ENCODE assay signal across 8 cellular contexts in genomic region chr17:77365584-77366186, GRCh38.
DNase-seq lines count a peak whose midpoint lies in the region; ATAC-seq, FAIRE-seq and TF ChIP-seq lines count a peak whose summit lies in the region.

No MANE protein-coding gene starts in this region.

- no peak overlapping the region; a peak in 1 of 20 replicates for H3K4me3 ChIP-seq in BLaER1 treated with 17β-estradiol and CSF1 and Interleukin-3, amounts not matched to agents 10 nM and 100 nM
- H3K4me3 ChIP-seq in KMS-11 (IDR thresholded peaks at IDR 0.05; ENCODE audit: insufficient read depth, low read depth, low read length) (no peak overlapping the region), heart right ventricle (no peak overlapping the region), small intestine (ENCODE audit: low read depth in 1 of 2, low read length in 2 of 2) (no peak overlapping the region)

- ATAC-seq in heart right ventricle (peak; percentile 34 to 82 (median 71)), HG02642 (IDR thresholded peaks at IDR 0.05; ENCODE audit: poor library complexity, unreplicated experiment) (no peak)

- WGBS in heart right ventricle, 2 donors, result 50 to 55% methylated on average over 11 of the region's 11 CpGs
- WGBS in small intestine, 3 donors, result 11 to 44% (median 27%) methylated on average over 11 of the region's 11 CpGs

- peak overlapping the region in 6 of 11 experiments; percentile 1 to 62 (median 30); a peak in 8 of 22 replicates for H3K9ac ChIP-seq in BLaER1 treated with 17β-estradiol and CSF1 and Interleukin-3, amounts not matched to agents 10 nM and 100 nM
- H3K9ac ChIP-seq in KMS-11, result peak overlapping the region; percentile 38; the same call in 1 of the 2 replicates

- H2AFZ ChIP-seq in KMS-11 (ENCODE audit: low read depth), result no peak overlapping the region

- intact Hi-C loops in heart right ventricle (cut with DNase I), result no loop called here

- 0 out of 22 replicates have a peak, but pooled peaks cover 0 to 4% (median 0%) of the 10 kb centered on the region in 11 experiments for H3K27me3 ChIP-seq in BLaER1 treated with 17β-estradiol and CSF1 and Interleukin-3, amounts not matched to agents 10 nM and 100 nM
- no peaks in the 10 kb centered on the region for H3K27me3 ChIP-seq in KMS-11 (ENCODE audit: insufficient read depth, low read depth)
- H3K27me3 ChIP-seq in heart right ventricle, result no peaks in the 10 kb centered on the region
- H3K27me3 ChIP-seq in small intestine (ENCODE audit: control insufficient read depth in 2 of 2, insufficient read depth in 2 of 2, low read length in 2 of 2), result no peaks in the 10 kb centered on the region

- peak overlapping the region in 6 of 11 experiments; percentile 4 to 53 (median 12); a peak in 4 of 22 replicates for H3K27ac ChIP-seq in BLaER1 treated with 17β-estradiol and CSF1 and Interleukin-3, amounts not matched to agents 10 nM and 100 nM
- H3K27ac ChIP-seq in KMS-11, result peak overlapping the region; percentile 76
- H3K27ac ChIP-seq in VCaP, result 0 out of 2 replicates have a peak overlapping the region, but pooled peaks have one; percentile 1
- H3K27ac ChIP-seq in heart right ventricle, result peak overlapping the region; percentile 25 to 71 (median 50)
- H3K27ac ChIP-seq in small intestine (ENCODE audit: low read depth in 1 of 2, low read length in 1 of 2), result peak overlapping the region; percentile 36 to 42

- peak overlapping the region; percentile 62 to 95 (median 77) for H3K4me2 ChIP-seq in BLaER1 treated with 17β-estradiol and CSF1 and Interleukin-3, amounts not matched to agents 10 nM and 100 nM
- peak overlapping the region; percentile 94 for H3K4me2 ChIP-seq in KMS-11

- H3K4me1 ChIP-seq in BLaER1 treated with 17β-estradiol and CSF1 and Interleukin-3, amounts not matched to agents 10 nM and 100 nM, result peaks cover 74 to 85% (median 78%) of the 10 kb centered on the region in 10 experiments
- H3K4me1 ChIP-seq in KMS-11 (ENCODE audit: low read depth, poor library complexity, severe bottlenecking) (peaks cover 83% of the 10 kb centered on the region), heart right ventricle (peaks cover 20 to 71% (median 62%) of the 10 kb centered on the region in 9 donors), small intestine (ENCODE audit: control insufficient read depth in 2 of 2, insufficient read depth in 1 of 2, low read depth in 1 of 2, low read length in 1 of 2) (peaks cover 7 to 9% of the 10 kb centered on the region in 2 donors)

- H3K9me3 ChIP-seq in BLaER1 treated with 17β-estradiol and CSF1 and Interleukin-3, amounts not matched to agents 10 nM and 100 nM (replicated peaks in 1 of 11), result no peaks in the 10 kb centered on the region
- no peaks in the 10 kb centered on the region for H3K9me3 ChIP-seq in heart right ventricle
- no peaks in the 10 kb centered on the region for H3K9me3 ChIP-seq in small intestine (ENCODE audit: control insufficient read depth, low read depth)

- H4K20me1 ChIP-seq in BLaER1 treated with 17β-estradiol and CSF1 and Interleukin-3, amounts not matched to agents 10 nM and 100 nM, result peaks cover 0 to 100% (median 0%) of the 10 kb centered on the region in 11 experiments; a peak in 8 of 22 replicates
- H4K20me1 ChIP-seq in KMS-11 (ENCODE audit: insufficient read depth), result no peaks in the 10 kb centered on the region

- no peaks in the 10 kb centered on the region for H3K36me3 ChIP-seq in BLaER1 treated with 17β-estradiol and CSF1 and Interleukin-3, amounts not matched to agents 10 nM and 100 nM
- H3K36me3 ChIP-seq in KMS-11 (ENCODE audit: insufficient read depth) (no peaks in the 10 kb centered on the region), heart right ventricle (no peaks in the 10 kb centered on the region), small intestine (ENCODE audit: control insufficient read depth in 2 of 2, insufficient read depth in 2 of 2, low read length in 2 of 2) (no peaks in the 10 kb centered on the region)

- TF ChIP-seq CTCF in KMS-11 (conservative IDR thresholded peaks at IDR 0.05; ENCODE audit: low read depth, low read length), result no peak
- no peak for TF ChIP-seq CTCF in VCaP (conservative IDR thresholded peaks at IDR 0.05)
- TF ChIP-seq CTCF in heart right ventricle (IDR thresholded peaks at IDR 0.05), result no peak

- DNase-seq in heart right ventricle (peak; percentile 59 to 66), small intestine (peak; percentile 71), NCI-H524 treated with DMSO at 0.1 percent for 48 hours (lab: John Stamatoyannopoulos, UW) (no peak), NK-92 (lab: John Stamatoyannopoulos, UW; ENCODE audit: unreplicated experiment) (no peak)

- H3K79me2 ChIP-seq in KMS-11 (ENCODE audit: insufficient read depth, low read depth), result peaks cover 71% of the 10 kb centered on the region

- no peak for FAIRE-seq in small intestine (lab: Jason Lieb, UNC)

Comparison
In these comparisons a context has a peak if more than half of its experiments do, and no peak if none do; other contexts are left out.
1. H3K27ac ChIP-seq: peak in every context shown above with its lines; median percentile 76 in KMS-11; 50 in heart right ventricle; 39 in small intestine; 12 in BLaER1 treated with 17β-estradiol and CSF1 and Interleukin-3, amounts not matched to agents 10 nM and 100 nM; 1 in VCaP.
2. DNase-seq: peak in heart right ventricle (2 of 2) and small intestine (single experiment); none in NCI-H524 treated with DMSO at 0.1 percent for 48 hours (single experiment) and NK-92 (single experiment).